Comparison of ENCODE assay signal across 10 cellular contexts in the genomic region with DNA sequence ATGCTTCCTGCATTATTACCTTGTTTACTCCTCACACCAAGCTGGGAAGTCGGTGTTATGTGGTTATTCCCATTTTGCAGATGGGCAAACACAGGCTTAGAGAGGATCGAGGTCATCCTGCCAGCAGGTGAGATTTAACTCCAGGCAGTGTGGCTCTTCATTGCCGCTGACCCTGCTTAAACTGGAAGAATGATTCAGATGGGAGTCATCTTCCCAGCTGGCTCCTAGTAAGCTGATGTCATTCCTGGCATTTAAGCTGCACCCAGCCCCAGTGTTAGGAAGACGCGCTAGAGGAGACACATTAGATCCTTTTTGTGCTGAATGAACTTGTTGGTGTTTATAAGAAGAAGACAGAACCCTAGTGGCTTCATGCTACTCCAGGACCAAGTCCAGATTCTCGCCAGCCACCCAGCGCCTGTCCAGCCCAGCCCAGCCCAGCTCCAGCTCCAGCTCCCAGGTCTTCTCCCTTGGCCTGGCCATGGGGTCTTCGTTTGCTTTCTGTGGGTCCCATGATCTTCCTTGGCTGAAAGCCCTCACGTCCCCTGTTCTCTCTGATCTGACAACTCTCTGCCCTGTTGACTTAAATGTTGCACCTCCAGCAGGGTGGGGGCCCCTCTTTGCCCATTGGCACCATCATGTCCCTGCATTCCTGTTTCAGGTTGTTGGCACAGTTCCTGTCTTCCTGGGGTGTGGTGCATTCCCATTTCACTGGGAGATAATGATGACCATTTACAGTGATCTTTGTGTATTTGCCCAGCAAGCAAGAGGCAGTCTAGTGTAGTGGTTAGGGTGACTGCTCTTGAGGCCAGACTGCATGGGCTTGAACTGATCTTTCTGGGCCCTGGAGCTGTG. TPM values are rescaled to one million over a fixed set of nuclear protein-coding genes. Genes with fewer than 3 reads are reported as not detected.
DNase-seq lines count a peak whose midpoint lies in the region; ATAC-seq and TF ChIP-seq lines count a peak whose summit lies in the region.
"Had no signal": no experiment of that assay in that cellular context is flagged by ENCODE, and none has a peak within 500 bp of the region (broad histone marks: within the 10 kb centered on the region; RNA-seq: fewer than 3 reads in every experiment).

No MANE protein-coding gene starts in this region.

- H3K27ac ChIP-seq in HCT116 (ENCODE audit: low read depth, low read length) = 0 out of 2 replicates have a peak overlapping the region, but pooled peaks have one; percentile 3
- H3K27ac ChIP-seq in left ventricle myocardium inferior (replicated peaks) = peak overlapping the region; percentile 85
- H3K27ac ChIP-seq in stomach = peak overlapping the region in 3 of 5 donors; percentile 10 to 44 (median 40)
- H3K27ac ChIP-seq in substantia nigra (ENCODE audit: low read depth, low read length, poor library complexity, severe bottlenecking) = no peak overlapping the region
- peak overlapping the region in 1 of 2 donors; percentile 61 for H3K27ac ChIP-seq in prostate gland

- RAD21 ChIA-PET in HCT116 (lab: Charles Lee; ENCODE audit: low non-redundant PET in 1 of 2, low total read pairs in 2 of 2, uncharacterized antibody in 2 of 2, unreplicated experiment in 2 of 2) = interaction anchor here in 1 of 2 experiments (0.6 kb wide), 1 partner anchor 584 kb away, joined by 7 read pairs; no protein-coding TSS in a partner anchor

- TF ChIP-seq EP300 in stomach (IDR thresholded peaks at IDR 0.05) = no peak

- peak; percentile 69 for DNase-seq in HCT116 (ENCODE audit: low read depth, low spot score)
- DNase-seq in left ventricle myocardium inferior = no peak
- no peak for DNase-seq in stomach
- DNase-seq in occipital lobe (lab: John Stamatoyannopoulos, UW) = no peak
- no peak for DNase-seq in substantia nigra (lab: John Stamatoyannopoulos, UW)
- no peak for DNase-seq in T-helper 2 cell
- no peak for DNase-seq in prostate gland (ENCODE audit: low spot score)

- H3K4me3 ChIP-seq in HCT116 (replicated peaks in 1 of 2; ENCODE audit: low read depth in 1 of 2, low read length in 2 of 2) = peak overlapping the region in 1 of 2 experiments; percentile 31; a peak in 2 of 4 replicates
- H3K4me3 ChIP-seq in WI38 (ENCODE audit: low read depth, low read length) = 0 out of 2 replicates have a peak overlapping the region, but pooled peaks have one; percentile 14
- peak overlapping the region; percentile 12 for H3K4me3 ChIP-seq in left ventricle myocardium inferior
- H3K4me3 ChIP-seq in stomach = no peak overlapping the region
- no peak overlapping the region for H3K4me3 ChIP-seq in prostate gland
- H3K4me3 ChIP-seq: dorsolateral prefrontal cortex had no signal

- peak; percentile 97 for ATAC-seq in HCT116

- H3K4me2 ChIP-seq in HCT116 (ENCODE audit: low read length) = peak overlapping the region; percentile 71

- no peak overlapping the region for H2AFZ ChIP-seq in HCT116 (ENCODE audit: low read depth, low read length, poor library complexity, severe bottlenecking)

- H3K9me2 ChIP-seq in HCT116 (ENCODE audit: insufficient read depth) = no peaks in the 10 kb centered on the region

- 59 to 80% (median 72%) methylated on average over 9 of the region's 9 CpGs for WGBS in stomach, 5 donors
- 44% methylated on average over 9 of the region's 9 CpGs for WGBS in prostate gland

- BruUV-seq in HCT116 (replicated peaks; lab: Mats Ljungman, UMichigan) = no TSS peak

- peak overlapping the region; percentile 30 for H3K9ac ChIP-seq in HCT116 (ENCODE audit: low read length)

- TF ChIP-seq CTCF in HCT116 (IDR thresholded peaks at IDR 0.05 in 2 of 3, conservative IDR thresholded peaks at IDR 0.05 in 1 of 3; ENCODE audit: borderline replicate concordance in 1 of 3, insufficient read depth in 1 of 3, low read depth in 2 of 3, low read length in 2 of 3) (no peak), WI38 (IDR thresholded peaks at IDR 0.05; ENCODE audit: low read depth, low read length) (no peak), left ventricle myocardium inferior (IDR thresholded peaks at IDR 0.05; ENCODE audit: borderline replicate concordance) (no peak), stomach (IDR thresholded peaks at IDR 0.05) (no peak), prostate gland (IDR thresholded peaks at IDR 0.05) (no peak)

- H3K4me1 ChIP-seq in HCT116 (ENCODE audit: control insufficient read depth in 1 of 2, insufficient read depth in 2 of 2, low read length in 2 of 2) = peaks cover 12 to 18% of the 10 kb centered on the region in 2 experiments
- H3K4me1 ChIP-seq in left ventricle myocardium inferior = peaks cover 58% of the 10 kb centered on the region
- peaks cover 0 to 17% (median 6%) of the 10 kb centered on the region in 4 donors for H3K4me1 ChIP-seq in stomach
- no peaks in the 10 kb centered on the region for H3K4me1 ChIP-seq in prostate gland (replicated peaks)

- POLR2A ChIA-PET in HCT116 (lab: Charles Lee) = no interaction called here

- TF ChIP-seq POLR2A in HCT116 (IDR thresholded peaks at IDR 0.05; ENCODE audit: borderline replicate concordance, extremely low read depth, insufficient read depth, insufficient read length) (no peak), stomach (IDR thresholded peaks at IDR 0.05) (no peak), prostate gland (IDR thresholded peaks at IDR 0.05) (no peak)

- H3K79me2 ChIP-seq in HCT116 (ENCODE audit: insufficient read depth, low read length) = peaks cover 6% of the 10 kb centered on the region; the same call in 1 of the 2 replicates

- TF ChIP-seq RAD21 in HCT116 (IDR thresholded peaks at IDR 0.05; ENCODE audit: low read depth) = no peak

- CTCF ChIA-PET in HCT116 (lab: Charles Lee) = interaction anchor here (1.5 kb wide), 1 partner anchor 44 kb away, joined by 6 read pairs; no protein-coding TSS in a partner anchor

- H3K9me3 ChIP-seq in HCT116 (ENCODE audit: control insufficient read depth in 1 of 2, insufficient read depth in 1 of 2, low read depth in 1 of 2, low read length in 2 of 2) (no peaks in the 10 kb centered on the region), left ventricle myocardium inferior (replicated peaks) (no peaks in the 10 kb centered on the region), stomach (no peaks in the 10 kb centered on the region), prostate gland (no peaks in the 10 kb centered on the region)

- intact Hi-C loops in HCT116 (cut with micrococcal nuclease) (no loop called here), left ventricle myocardium inferior (cut with micrococcal nuclease) (no loop called here), stomach (cut with DNase I; ENCODE audit: low total_unique reads) (no loop called here), prostate gland (cut with DNase I) (no loop called here)

- H4K20me1 ChIP-seq in HCT116 (ENCODE audit: insufficient read depth) = peaks cover 6% of the 10 kb centered on the region; the same call in 1 of the 2 replicates

- no peaks in the 10 kb centered on the region for H3K27me3 ChIP-seq in HCT116 (ENCODE audit: insufficient read depth, low read length)
- no peaks in the 10 kb centered on the region for H3K27me3 ChIP-seq in left ventricle myocardium inferior (ENCODE audit: low read depth)
- no peaks in the 10 kb centered on the region for H3K27me3 ChIP-seq in stomach
- no peaks in the 10 kb centered on the region for H3K27me3 ChIP-seq in prostate gland (replicated peaks; ENCODE audit: insufficient read depth)
- H3K27me3 ChIP-seq: dorsolateral prefrontal cortex had no signal

- no peaks in the 10 kb centered on the region for H3K36me3 ChIP-seq in HCT116 (ENCODE audit: control insufficient read depth in 1 of 2, insufficient read depth in 2 of 2, low read length in 2 of 2)
- H3K36me3 ChIP-seq in left ventricle myocardium inferior = peaks cover 3% of the 10 kb centered on the region
- H3K36me3 ChIP-seq in stomach = no peaks in the 10 kb centered on the region
- no peaks in the 10 kb centered on the region for H3K36me3 ChIP-seq in prostate gland

TF ChIP-seq in HCT116, 20 proteins besides CTCF, POLR2A, EP300 and RAD21 (continues in another document):
- TF ChIP-seq, protein P1, sequence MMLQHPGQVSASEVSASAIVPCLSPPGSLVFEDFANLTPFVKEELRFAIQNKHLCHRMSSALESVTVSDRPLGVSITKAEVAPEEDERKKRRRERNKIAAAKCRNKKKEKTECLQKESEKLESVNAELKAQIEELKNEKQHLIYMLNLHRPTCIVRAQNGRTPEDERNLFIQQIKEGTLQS (IDR thresholded peaks at IDR 0.05) = peak; percentile 85
- TF ChIP-seq JUND (IDR thresholded peaks at IDR 0.05) (peak; percentile 87), EGR1 (IDR thresholded peaks at IDR 0.05; ENCODE audit: low read depth) (no peak), POLR2AphosphoS5 (IDR thresholded peaks at IDR 0.05; ENCODE audit: low read depth, low read length) (peak; percentile 52; the same call in 1 of the 2 replicates), YY1 (IDR thresholded peaks at IDR 0.05; ENCODE audit: extremely low read depth, insufficient replicate concordance, low read depth, low read length) (no peak), FOSL1 (IDR thresholded peaks at IDR 0.05; ENCODE audit: low read depth) (peak; percentile 97), CBX3 (IDR thresholded peaks at IDR 0.05; ENCODE audit: low read depth) (peak; percentile 86), CEBPB (IDR thresholded peaks at IDR 0.05; ENCODE audit: low read depth) (0 out of 2 replicates have a peak, but pooled peaks have one; percentile 33)
- TF ChIP-seq, protein P2, sequence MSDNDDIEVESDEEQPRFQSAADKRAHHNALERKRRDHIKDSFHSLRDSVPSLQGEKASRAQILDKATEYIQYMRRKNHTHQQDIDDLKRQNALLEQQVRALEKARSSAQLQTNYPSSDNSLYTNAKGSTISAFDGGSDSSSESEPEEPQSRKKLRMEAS (IDR thresholded peaks at IDR 0.05) = peak; percentile 66; the same call in 1 of the 2 replicates

RNA-seq across cellular contexts. Expression of gene PARVB, which starts 13.6 kb away (rescaled TPM):
- total RNA-seq in HCT116 (2021; ENCODE audit: unreplicated experiment) (21.4 TPM), left ventricle myocardium inferior (155 TPM), stomach (100 to 1,000 TPM in 1 of 5 donors, 10 to 100 TPM in 2, 1 to 10 TPM in 2; 2.9 to 143 (median 19.6) TPM), occipital lobe (5.1 TPM), prostate gland (10 to 100 TPM; 11.7 to 28.4 TPM)
- 22.0 and 23.3 TPM in 2 replicates for polyA plus RNA-seq in HCT116 (2012)
- 10 to 100 TPM in 2 of 3 donors, 1 to 10 TPM in 1; 6.7 to 24.5 (median 18.5) TPM for polyA plus RNA-seq in stomach
- total RNA-seq: HT-29 had no signal

Comparison
In these comparisons a context has a peak if more than half of its experiments do, and no peak if none do; other contexts are left out.
1. H3K4me3 ChIP-seq: peak in WI38 (single experiment) and left ventricle myocardium inferior (single experiment); none in stomach (0 of 4) and prostate gland (0 of 2).